Comparison of ENCODE assay signal across 1 cellular context in the genomic region with DNA sequence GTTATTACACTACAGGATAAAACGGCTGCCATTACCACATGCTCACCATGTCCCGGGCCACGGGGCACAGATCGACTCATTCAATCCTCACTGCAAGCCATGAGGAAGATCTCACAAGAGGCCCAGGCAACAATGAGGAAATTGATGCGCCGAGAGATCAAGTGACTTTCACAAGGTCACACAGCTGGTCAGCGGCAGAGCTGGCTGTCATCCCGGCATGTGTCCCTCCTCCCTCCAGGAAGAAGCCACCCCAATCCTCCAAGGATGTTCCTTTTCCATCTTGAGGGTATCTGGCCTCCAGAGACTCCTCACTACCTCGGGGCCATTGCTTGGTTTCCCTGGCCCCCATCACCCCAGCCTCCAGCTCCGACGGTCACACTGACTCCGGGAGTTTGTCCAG.
TF ChIP-seq lines count a peak whose summit lies in the region.

No MANE protein-coding gene starts in this region.

TF ChIP-seq in H1, 55 proteins besides CTCF, POLR2A, EP300 and RAD21 (continued from another document):
- TF ChIP-seq CHD7 (IDR thresholded peaks at IDR 0.05; ENCODE audit: insufficient replicate concordance, low read length), result no peak
- TF ChIP-seq KDM5A (IDR thresholded peaks at IDR 0.05; ENCODE audit: low read length), result no peak
- TF ChIP-seq CBX5 (IDR thresholded peaks at IDR 0.05; ENCODE audit: low read depth, low read length), result no peak
- no peak for TF ChIP-seq BCL11A (IDR thresholded peaks at IDR 0.05; ENCODE audit: low read depth in 2 of 2, low read length in 2 of 2)
- TF ChIP-seq TAF1 (IDR thresholded peaks at IDR 0.05; ENCODE audit: low read depth, low read length), result no peak
- no peak for TF ChIP-seq CTBP2 (IDR thresholded peaks at IDR 0.05; ENCODE audit: borderline replicate concordance, insufficient read depth, insufficient read length, low read length)
- TF ChIP-seq CREB1 (IDR thresholded peaks at IDR 0.05), result no peak
